Comparison of ENCODE assay signal across 22 cellular contexts in the genomic region with DNA sequence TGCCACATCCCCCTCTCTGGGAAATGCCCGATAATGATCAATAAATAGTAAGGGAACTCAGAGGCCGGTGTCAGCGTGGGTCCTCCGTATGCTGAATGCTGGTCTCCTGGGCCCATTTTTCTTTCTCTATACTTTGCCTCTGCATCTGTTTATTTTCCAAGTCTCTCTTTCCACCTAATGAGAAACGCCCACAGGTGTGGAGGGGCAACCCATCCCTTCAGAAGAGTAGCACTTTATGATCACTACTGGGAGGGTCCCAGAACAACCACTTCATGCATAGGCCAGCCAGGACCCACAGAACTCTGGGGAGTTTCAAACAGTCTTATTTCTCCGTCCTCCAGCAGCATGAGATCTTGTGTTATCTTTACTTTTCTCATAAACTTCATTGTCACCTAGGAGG.
"Had no signal": no experiment of that assay in that cellular context is flagged by ENCODE, and none has a peak within 500 bp of the region (broad histone marks: within the 10 kb centered on the region; RNA-seq: fewer than 3 reads in every experiment).

No MANE protein-coding gene starts in this region.

- H3K27ac Mint-ChIP-seq: memory B cell; naive thymus-derived CD4-positive, alpha-beta T cell; nephron progenitor cell; stimulated activated effector memory CD8-positive, alpha-beta T cell treated with anti-CD3 and anti-CD28 coated beads, Interleukin-12 subunit alpha, Interleukin-12 subunit beta, amount 100 ng/mL, for 72 hours; stimulated activated naive CD8-positive, alpha-beta T cell treated with anti-CD3 and anti-CD28 coated beads, Interleukin-15, Interleukin-2, amounts not matched to agents 100 ng/mL and 50 ng/mL, for 24 hours had no signal

- H3K4me3 Mint-ChIP-seq: memory B cell; naive thymus-derived CD4-positive, alpha-beta T cell; nephron progenitor cell; stimulated activated effector memory CD8-positive, alpha-beta T cell treated with anti-CD3 and anti-CD28 coated beads, Interleukin-12 subunit alpha, Interleukin-12 subunit beta, amount 100 ng/mL, for 72 hours; stimulated activated naive CD8-positive, alpha-beta T cell treated with anti-CD3 and anti-CD28 coated beads, Interleukin-15, Interleukin-2, amounts not matched to agents 100 ng/mL and 50 ng/mL, for 24 hours had no signal

- H3K27me3 Mint-ChIP-seq: stimulated activated naive CD8-positive, alpha-beta T cell treated with anti-CD3 and anti-CD28 coated beads, Interleukin-15, Interleukin-2, amounts not matched to agents 100 ng/mL and 50 ng/mL, for 24 hours had no signal

- H3K36me3 Mint-ChIP-seq: memory B cell; naive thymus-derived CD4-positive, alpha-beta T cell; stimulated activated effector memory CD8-positive, alpha-beta T cell treated with anti-CD3 and anti-CD28 coated beads, Interleukin-12 subunit alpha, Interleukin-12 subunit beta, amount 100 ng/mL, for 72 hours had no signal

- H3K27ac ChIP-seq: dorsolateral prefrontal cortex, heart right ventricle, left ventricle myocardium inferior, lower lobe of right lung, parathyroid adenoma, prostate gland, right lobe of liver, thoracic aorta had no signal

- H3K79me2 ChIP-seq: parathyroid adenoma had no signal

- FAIRE-seq: endometrium, frontal cortex, urothelium cell line had no signal

- H3K27me3 ChIP-seq: dorsolateral prefrontal cortex, heart right ventricle, right lobe of liver, transverse colon had no signal

- H3K4me3 ChIP-seq: dorsolateral prefrontal cortex, heart right ventricle, left ventricle myocardium inferior, lower lobe of right lung, prostate gland, right lobe of liver, thoracic aorta, transverse colon had no signal

- H3K9me3 ChIP-seq: heart right ventricle, left ventricle myocardium inferior, lower lobe of right lung, prostate gland, right lobe of liver, thoracic aorta, transverse colon had no signal

- H3K9ac ChIP-seq: parathyroid adenoma had no signal

- H3K4me1 ChIP-seq: heart right ventricle, left ventricle myocardium inferior, lower lobe of right lung, parathyroid adenoma, prostate gland, right lobe of liver had no signal

- H3K36me3 ChIP-seq: heart right ventricle, left ventricle myocardium inferior, lower lobe of right lung, prostate gland, right lobe of liver, thoracic aorta, transverse colon had no signal

- H2AFZ ChIP-seq: parathyroid adenoma had no signal

- H3K4me1 Mint-ChIP-seq: memory B cell; naive thymus-derived CD4-positive, alpha-beta T cell; stimulated activated effector memory CD8-positive, alpha-beta T cell treated with anti-CD3 and anti-CD28 coated beads, Interleukin-12 subunit alpha, Interleukin-12 subunit beta, amount 100 ng/mL, for 72 hours had no signal

- H3K9me3 Mint-ChIP-seq: naive thymus-derived CD4-positive, alpha-beta T cell; nephron progenitor cell; stimulated activated effector memory CD8-positive, alpha-beta T cell treated with anti-CD3 and anti-CD28 coated beads, Interleukin-12 subunit alpha, Interleukin-12 subunit beta, amount 100 ng/mL, for 72 hours; stimulated activated naive CD8-positive, alpha-beta T cell treated with anti-CD3 and anti-CD28 coated beads, Interleukin-15, Interleukin-2, amounts not matched to agents 100 ng/mL and 50 ng/mL, for 24 hours had no signal

- ATAC-seq: esophagus mucosa; heart right ventricle; lower lobe of right lung; naive thymus-derived CD4-positive, alpha-beta T cell; right lobe of liver; stimulated activated effector memory CD8-positive, alpha-beta T cell treated with anti-CD3 and anti-CD28 coated beads, Interleukin-12 subunit alpha, Interleukin-12 subunit beta, amount 100 ng/mL, for 72 hours had no signal

- DNase-seq: cortex of kidney; dorsolateral prefrontal cortex; effector CD8-positive, alpha-beta T cell; heart right ventricle; left ventricle myocardium inferior; lower lobe of right lung; naive thymus-derived CD4-positive, alpha-beta T cell; nephron progenitor cell; right lobe of liver; stimulated activated CD4-positive, alpha-beta T cell treated with anti-CD3 and anti-CD28 coated beads, Interleukin-4, amount 100 ng/mL, for 1 hour; stimulated activated CD8-positive, alpha-beta memory T cell treated with anti-CD3 and anti-CD28 coated beads, Interleukin-4, amount 100 ng/mL, for 48 hours had no signal
